ENCODE assay signal across 16 cellular contexts in the genomic region with DNA sequence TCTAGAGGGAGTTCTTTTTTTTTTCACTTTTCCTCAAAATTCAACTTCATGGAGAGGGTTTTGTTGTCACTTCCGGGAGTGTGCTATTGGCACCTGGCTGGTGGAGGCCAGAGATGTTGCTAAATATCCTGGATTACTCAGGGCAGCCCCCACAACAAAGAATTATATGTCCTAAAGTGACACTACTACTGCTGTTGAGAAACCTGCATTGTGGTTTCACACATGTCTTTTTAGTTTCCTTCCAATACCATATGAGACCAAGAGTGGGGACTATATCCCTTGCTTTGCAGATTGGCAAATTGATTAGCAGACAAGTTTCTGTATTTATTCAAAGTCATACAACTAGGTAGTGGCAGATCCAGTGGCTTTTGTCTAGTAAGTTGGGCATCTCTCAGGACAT.
DNase-seq lines count a peak whose midpoint lies in the region; ATAC-seq and TF ChIP-seq lines count a peak whose summit lies in the region.
"Had no signal": no experiment of that assay in that cellular context is flagged by ENCODE, and none has a peak within 500 bp of the region (broad histone marks: within the 10 kb centered on the region; RNA-seq: fewer than 3 reads in every experiment).

No MANE protein-coding gene starts in this region.

- peak; percentile 58 for ATAC-seq in GM19328 (IDR thresholded peaks at IDR 0.05; ENCODE audit: unreplicated experiment)
- peak; percentile 81 for ATAC-seq in GM21723 (IDR thresholded peaks at IDR 0.05; ENCODE audit: unreplicated experiment)
- ATAC-seq in HG03139 (IDR thresholded peaks at IDR 0.05; ENCODE audit: unreplicated experiment), result peak; percentile 69
- ATAC-seq: activated naive CD4-positive, alpha-beta T cell treated with anti-CD3 and anti-CD28 coated beads, Interleukin-2, amount 50 U/mL, for 72 hours; left cardiac atrium; upper lobe of right lung had no signal

- no peak for TF ChIP-seq CTCF in brain microvascular endothelial cell (IDR thresholded peaks at IDR 0.05; ENCODE audit: low read depth, low read length, missing control alignments)

- peak; percentile 38 for DNase-seq in NOMO-1 treated with DMSO at 0.1 percent for 48 hours (lab: John Stamatoyannopoulos, UW; ENCODE audit: unreplicated experiment)
- no peak for DNase-seq in NCI-H774 (lab: John Stamatoyannopoulos, UW)
- DNase-seq in NCI-H1105 treated with DMSO at 0.1 percent for 48 hours (lab: John Stamatoyannopoulos, UW), result no peak
- DNase-seq in posterior vena cava (ENCODE audit: low spot score), result no peak
- no peak for DNase-seq in brain microvascular endothelial cell
- DNase-seq: CD4-positive, alpha-beta T cell; cerebellar nuclear complex; glutamatergic neuron; left cardiac atrium; NCI-H2227 treated with DMSO at 0.1 percent for 48 hours; upper lobe of right lung had no signal

- in situ Hi-C loops in brain microvascular endothelial cell (cut with HindIII; ENCODE audit: low pct_ligation_motif_present, low sequenced_read_pairs), result no loop called here

- no peak overlapping the region for H3K27ac ChIP-seq in brain microvascular endothelial cell
- H3K27ac ChIP-seq: RWPE1, upper lobe of right lung had no signal

- H3K36me3 ChIP-seq in brain microvascular endothelial cell (replicated peaks), result no peaks in the 10 kb centered on the region
- H3K36me3 ChIP-seq: upper lobe of right lung had no signal

- no peak overlapping the region for H3K4me3 ChIP-seq in brain microvascular endothelial cell (ENCODE audit: low read depth, low read length)
- H3K4me3 ChIP-seq: upper lobe of right lung had no signal

- H3K27me3 ChIP-seq in brain microvascular endothelial cell (replicated peaks), result no peaks in the 10 kb centered on the region
- H3K27me3 ChIP-seq: upper lobe of right lung had no signal

- intact Hi-C loops in posterior vena cava (cut with DNase I), result no loop called here
